8 cellular contexts compared by ENCODE assay signal in genomic region chr12:7060353-7060954, GRCh38. TPM values are rescaled to one million over a fixed set of nuclear protein-coding genes. Genes with fewer than 3 reads are reported as not detected.
DNase-seq lines count a peak whose midpoint lies in the region; ATAC-seq and TF ChIP-seq lines count a peak whose summit lies in the region.

Gene C1S (plus strand): TSS chr12:7060718. CDS start chr12:7061913, 1,195 bp downstream.

- POLR2A ChIA-PET in activated CD4-positive, alpha-beta T cell treated with anti-CD3 and anti-CD28 coated beads, Interleukin-2, amount 10 ng/mL, durations not matched to agents 7 days and 5 days (lab: Charles Lee) = no interaction called here

- TF ChIP-seq EP300 in gastroesophageal sphincter (IDR thresholded peaks at IDR 0.05) = no peak

- peaks cover 19% of the 10 kb centered on the region for H3K27me3 Mint-ChIP-seq in osteocyte (ENCODE audit: unreplicated experiment)
- peaks cover 12% of the 10 kb centered on the region for H3K27me3 Mint-ChIP-seq in activated CD4-positive, alpha-beta T cell treated with anti-CD3 and anti-CD28 coated beads, Interleukin-2, amount 10 ng/mL, durations not matched to agents 7 days and 5 days

- ATAC-seq in gastroesophageal sphincter = peak; percentile 99

- 6 to 10% methylated on average over 2 to 8 of the region's 10 CpGs for WGBS in gastroesophageal sphincter (ENCODE audit: low coverage in 1 of 2), 2 donors

- no peaks in the 10 kb centered on the region for H3K27me3 ChIP-seq in gastroesophageal sphincter

- H3K9me3 ChIP-seq in gastroesophageal sphincter = no peaks in the 10 kb centered on the region

- peaks cover 0 to 28% of the 10 kb centered on the region in 2 donors for H3K36me3 ChIP-seq in gastroesophageal sphincter

- no peaks in the 10 kb centered on the region for H3K9me3 Mint-ChIP-seq in osteocyte (ENCODE audit: unreplicated experiment)
- H3K9me3 Mint-ChIP-seq in activated CD4-positive, alpha-beta T cell treated with anti-CD3 and anti-CD28 coated beads, Interleukin-2, amount 10 ng/mL, durations not matched to agents 7 days and 5 days = no peaks in the 10 kb centered on the region

- H3K4me1 ChIP-seq in gastroesophageal sphincter = peaks cover 5 to 58% (median 6%) of the 10 kb centered on the region in 3 donors

- peaks cover 19% of the 10 kb centered on the region for H3K4me1 Mint-ChIP-seq in osteocyte (ENCODE audit: unreplicated experiment)
- H3K4me1 Mint-ChIP-seq in activated CD4-positive, alpha-beta T cell treated with anti-CD3 and anti-CD28 coated beads, Interleukin-2, amount 10 ng/mL, durations not matched to agents 7 days and 5 days = no peaks in the 10 kb centered on the region

- CTCF ChIA-PET in activated CD4-positive, alpha-beta T cell treated with anti-CD3 and anti-CD28 coated beads, Interleukin-2, amount 10 ng/mL, durations not matched to agents 7 days and 5 days (lab: Charles Lee) = no interaction called here

- H3K4me3 ChIP-seq in gastroesophageal sphincter = peak within 1 kb of the TSS; percentile 54 to 79

- H3K27ac ChIP-seq in gastroesophageal sphincter = peak within 1 kb of the TSS; percentile 82 to 96 (median 86)

- peak; percentile 77 to 98 (median 96) for TF ChIP-seq CTCF in gastroesophageal sphincter (IDR thresholded peaks at IDR 0.05)
- TF ChIP-seq CTCF in osteocyte (IDR thresholded peaks at IDR 0.05) = peak; percentile 83

- peak; percentile 77 to 79 for TF ChIP-seq POLR2A in gastroesophageal sphincter (IDR thresholded peaks at IDR 0.05)

- H3K4me3 Mint-ChIP-seq in osteocyte (ENCODE audit: unreplicated experiment) = peak within 1 kb of the TSS; percentile 48
- H3K4me3 Mint-ChIP-seq in activated CD4-positive, alpha-beta T cell treated with anti-CD3 and anti-CD28 coated beads, Interleukin-2, amount 10 ng/mL, durations not matched to agents 7 days and 5 days = no peak within 1 kb of the TSS

- peak within 1 kb of the TSS; percentile 88 for H3K27ac Mint-ChIP-seq in osteocyte (ENCODE audit: unreplicated experiment)
- H3K27ac Mint-ChIP-seq in activated CD4-positive, alpha-beta T cell treated with anti-CD3 and anti-CD28 coated beads, Interleukin-2, amount 10 ng/mL, durations not matched to agents 7 days and 5 days = no peak within 1 kb of the TSS

- DNase-seq in EH (ENCODE audit: low read depth) = peak; percentile 99
- DNase-seq in SK-N-DZ (ENCODE audit: low spot score) = peak; percentile 72
- no peak for DNase-seq in osteocyte (ENCODE audit: extremely low spot score, unreplicated experiment)
- DNase-seq in activated gamma-delta T cell treated with Interleukin-2 at 50 U/mL for 16 hours = no peak
- no peak for DNase-seq in activated CD4-positive, alpha-beta T cell treated with anti-CD3 and anti-CD28 coated beads, Interleukin-2, amount 10 ng/mL, durations not matched to agents 7 days and 5 days
- DNase-seq in stimulated activated CD4-positive, alpha-beta T cell treated with anti-CD3 and anti-CD28 coated beads, Interleukin-2, amount 100 ng/mL, for 24 hours = no peak
- no peak for DNase-seq in stimulated activated CD4-positive, alpha-beta T cell treated with anti-CD3 and anti-CD28 coated beads, Interleukin-12 subunit alpha, Interleukin-12 subunit beta, amount 100 ng/mL, for 4 hours

- no peaks in the 10 kb centered on the region for H3K36me3 Mint-ChIP-seq in osteocyte (ENCODE audit: unreplicated experiment)
- no peaks in the 10 kb centered on the region for H3K36me3 Mint-ChIP-seq in activated CD4-positive, alpha-beta T cell treated with anti-CD3 and anti-CD28 coated beads, Interleukin-2, amount 10 ng/mL, durations not matched to agents 7 days and 5 days (ENCODE audit: low read depth)

RNA-seq across cellular contexts. Expression of gene C1S, which starts in this region (rescaled TPM):
- 0.17 and 1.4 TPM in 2 replicates for polyA plus RNA-seq in SK-N-DZ (2014; cell fraction: cytosol; rRNA removed)
- polyA plus RNA-seq in SK-N-DZ (2014; cell fraction: nucleus; rRNA removed) = 1.1 and 1.6 TPM in 2 replicates
- total RNA-seq in gastroesophageal sphincter (100 to 1,000 TPM; 391 to 853 (median 638) TPM), osteocyte (16.4 and 18.2 TPM in 2 replicates)
- total RNA-seq in activated CD4-positive, alpha-beta T cell treated with anti-CD3 and anti-CD28 coated beads, Interleukin-2, amount 10 ng/mL, durations not matched to agents 7 days and 5 days = 1 to 10 TPM; 1.1 to 1.4 TPM

Comparison
In these comparisons a context has a peak if more than half of its experiments do, and no peak if none do; other contexts are left out.
1. RNA of gene C1S (total RNA-seq): 391 to 853 TPM in gastroesophageal sphincter; 16.4 to 18.2 TPM in osteocyte and 1.1 to 1.4 TPM in activated CD4-positive, alpha-beta T cell treated with anti-CD3 and anti-CD28 coated beads, Interleukin-2, amount 10 ng/mL, durations not matched to agents 7 days and 5 days; every median in the first group is over 10 times any median in the second.
2. DNase-seq: peak in EH (single experiment) and SK-N-DZ (single experiment); none in osteocyte (single experiment), activated gamma-delta T cell treated with Interleukin-2 at 50 U/mL for 16 hours (single experiment), activated CD4-positive, alpha-beta T cell treated with anti-CD3 and anti-CD28 coated beads, Interleukin-2, amount 10 ng/mL, durations not matched to agents 7 days and 5 days (single experiment), stimulated activated CD4-positive, alpha-beta T cell treated with anti-CD3 and anti-CD28 coated beads, Interleukin-2, amount 100 ng/mL, for 24 hours (0 of 2) and stimulated activated CD4-positive, alpha-beta T cell treated with anti-CD3 and anti-CD28 coated beads, Interleukin-12 subunit alpha, Interleukin-12 subunit beta, amount 100 ng/mL, for 4 hours (single experiment).